25 cellular contexts compared by ENCODE assay signal in genomic region chr14:60964901-60965300, GRCh38. TPM values are rescaled to one million over a fixed set of nuclear protein-coding genes. Genes with fewer than 3 reads are reported as not detected.
A peak's percentile ranks its signal among the peaks of the same experiment; 100 is the strongest.
DNase-seq lines count a peak whose midpoint lies in the region; ATAC-seq and TF ChIP-seq lines count a peak whose summit lies in the region.
"Had no signal": no experiment of that assay in that cellular context is flagged by ENCODE, and none has a peak within 500 bp of the region (broad histone marks: within the 10 kb centered on the region; RNA-seq: fewer than 3 reads in every experiment).

No MANE protein-coding gene starts in this region.

- CTCF ChIA-PET in CD8-positive, alpha-beta memory T cell (lab: Charles Lee): no interaction called here

- H3K27me3 ChIP-seq in adipocyte (replicated peaks; ENCODE audit: control insufficient read depth, insufficient read depth, low read length): no peaks in the 10 kb centered on the region
- H3K27me3 ChIP-seq in left lung: no peaks in the 10 kb centered on the region
- H3K27me3 ChIP-seq in CD8-positive, alpha-beta memory T cell (ENCODE audit: insufficient read depth, low read length, poor library complexity, severe bottlenecking): no peaks in the 10 kb centered on the region
- H3K27me3 ChIP-seq: BE2C, heart right ventricle had no signal

- H3K36me3 ChIP-seq in adipocyte (ENCODE audit: control insufficient read depth, insufficient read depth, low read length, severe bottlenecking): no peaks in the 10 kb centered on the region
- no peaks in the 10 kb centered on the region for H3K36me3 ChIP-seq in left lung
- H3K36me3 ChIP-seq in CD8-positive, alpha-beta memory T cell (ENCODE audit: insufficient read depth, low read length): no peaks in the 10 kb centered on the region
- H3K36me3 ChIP-seq: BE2C, heart right ventricle, left ventricle myocardium inferior had no signal

- intact Hi-C loops in left lung (cut with DNase I): no loop called here

- no peak for TF ChIP-seq CTCF in left lung (IDR thresholded peaks at IDR 0.05)

- peak; percentile 76 for ATAC-seq in left lung
- ATAC-seq in GM18511 (IDR thresholded peaks at IDR 0.05; ENCODE audit: unreplicated experiment): no peak
- ATAC-seq: naive thymus-derived CD8-positive, alpha-beta T cell; stimulated activated memory B cell treated with anti-CD40 and anti-IgM and Interleukin-4, amounts not matched to agents 10 μg/mL and 1 μg/mL and 100 μg/mL, for 72 hours; T-cell had no signal

- DNase-seq in NCI-H510A treated with DMSO at 0.1 percent for 48 hours (lab: John Stamatoyannopoulos, UW): peak; percentile 34
- DNase-seq in NCI-H510A (lab: John Stamatoyannopoulos, UW): no peak
- DNase-seq in LHCN-M2 (ENCODE audit: low read depth): peak; percentile 30
- DNase-seq in adipocyte (ENCODE audit: low read depth): peak; percentile 28
- DNase-seq in left lung: no peak
- DNase-seq in dedifferentiated amniotic fluid mesenchymal stem cell (ENCODE audit: extremely low spot score): no peak
- no peak for DNase-seq in CD8-positive, alpha-beta memory T cell
- DNase-seq: activated CD4-positive, alpha-beta T cell treated with anti-CD3 and anti-CD28 coated beads for 48 hours; activated naive CD8-positive, alpha-beta T cell treated with anti-CD3 and anti-CD28 coated beads for 36 hours; BE2C; GF-D8; H7; heart right ventricle; Kasumi-1; left ventricle myocardium inferior; naive thymus-derived CD8-positive, alpha-beta T cell; NCI-H1092 treated with DMSO at 0.1 percent for 48 hours; NCI-H1930; NCI-H2227 treated with DMSO at 0.1 percent for 48 hours; SHP77; stimulated activated CD4-positive, alpha-beta T cell treated with anti-CD3 and anti-CD28 coated beads, Interleukin-4, amount 100 ng/mL, for 1 hour; T-cell had no signal

- H3K27me3 Mint-ChIP-seq in CD8-positive, alpha-beta memory T cell: peaks cover 0 to 3% of the 10 kb centered on the region in 2 donors
- H3K27me3 Mint-ChIP-seq: activated naive CD8-positive, alpha-beta T cell treated with anti-CD3 and anti-CD28 coated beads for 36 hours; central memory CD8-positive, alpha-beta T cell; naive thymus-derived CD8-positive, alpha-beta T cell; stimulated activated memory B cell treated with anti-CD40 and anti-IgM and Interleukin-4, amounts not matched to agents 10 μg/mL and 1 μg/mL and 100 μg/mL, for 72 hours; T-cell had no signal

- H3K4me1 ChIP-seq in adipocyte (ENCODE audit: control insufficient read depth, insufficient read depth, low read length): peaks cover 7% of the 10 kb centered on the region
- H3K4me1 ChIP-seq in left lung: no peaks in the 10 kb centered on the region
- no peaks in the 10 kb centered on the region for H3K4me1 ChIP-seq in CD8-positive, alpha-beta memory T cell (ENCODE audit: insufficient read depth, low read length)
- H3K4me1 ChIP-seq: BE2C, heart right ventricle, left ventricle myocardium inferior had no signal

- POLR2A ChIA-PET in CD8-positive, alpha-beta memory T cell (lab: Charles Lee): no interaction called here

- H3K4me3 Mint-ChIP-seq in CD8-positive, alpha-beta memory T cell: no peak overlapping the region
- H3K4me3 Mint-ChIP-seq: activated naive CD8-positive, alpha-beta T cell treated with anti-CD3 and anti-CD28 coated beads for 36 hours; central memory CD8-positive, alpha-beta T cell; naive thymus-derived CD8-positive, alpha-beta T cell; stimulated activated memory B cell treated with anti-CD40 and anti-IgM and Interleukin-4, amounts not matched to agents 10 μg/mL and 1 μg/mL and 100 μg/mL, for 72 hours; T-cell had no signal

- H3K9me3 ChIP-seq in adipocyte (ENCODE audit: control insufficient read depth, low read length) (no peaks in the 10 kb centered on the region), left lung (no peaks in the 10 kb centered on the region)
- H3K9me3 ChIP-seq in CD8-positive, alpha-beta memory T cell (ENCODE audit: low read length): no peaks in the 10 kb centered on the region
- H3K9me3 ChIP-seq: BE2C had no signal

- H3K9ac ChIP-seq in adipocyte (ENCODE audit: low read length): no peak overlapping the region

- no peak overlapping the region for H3K4me3 ChIP-seq in adipocyte (ENCODE audit: low read length)
- H3K4me3 ChIP-seq in left lung: no peak overlapping the region
- no peak overlapping the region for H3K4me3 ChIP-seq in CD8-positive, alpha-beta memory T cell (ENCODE audit: low read length)
- H3K4me3 ChIP-seq: heart right ventricle, left ventricle myocardium inferior had no signal

- no peak overlapping the region for H3K27ac ChIP-seq in left lung
- no peak overlapping the region for H3K27ac ChIP-seq in CD8-positive, alpha-beta memory T cell (ENCODE audit: low read depth, low read length)
- H3K27ac ChIP-seq: heart right ventricle, left ventricle myocardium inferior had no signal

- H3K36me3 Mint-ChIP-seq in CD8-positive, alpha-beta memory T cell: peaks cover 2 to 15% (median 3%) of the 10 kb centered on the region in 3 donors

- peaks cover 0 to 8% (median 4%) of the 10 kb centered on the region in 5 donors for H3K9me3 Mint-ChIP-seq in CD8-positive, alpha-beta memory T cell
- H3K9me3 Mint-ChIP-seq: activated naive CD8-positive, alpha-beta T cell treated with anti-CD3 and anti-CD28 coated beads for 36 hours; central memory CD8-positive, alpha-beta T cell had no signal

- no peak overlapping the region for H3K27ac Mint-ChIP-seq in CD8-positive, alpha-beta memory T cell
- H3K27ac Mint-ChIP-seq: activated naive CD8-positive, alpha-beta T cell treated with anti-CD3 and anti-CD28 coated beads for 36 hours; naive thymus-derived CD8-positive, alpha-beta T cell; stimulated activated memory B cell treated with anti-CD40 and anti-IgM and Interleukin-4, amounts not matched to agents 10 μg/mL and 1 μg/mL and 100 μg/mL, for 72 hours; T-cell had no signal

- H3K4me1 Mint-ChIP-seq in CD8-positive, alpha-beta memory T cell: no peaks in the 10 kb centered on the region
- H3K4me1 Mint-ChIP-seq: naive thymus-derived CD8-positive, alpha-beta T cell; stimulated activated memory B cell treated with anti-CD40 and anti-IgM and Interleukin-4, amounts not matched to agents 10 μg/mL and 1 μg/mL and 100 μg/mL, for 72 hours; T-cell had no signal

RNA-seq across cellular contexts. Expression of gene TRMT5, which starts 16.0 kb away (rescaled TPM):
- total RNA-seq in LHCN-M2 (2014; rRNA removed) (16.2 and 22.0 TPM in 2 replicates), left lung (10 to 100 TPM; 12.4 to 13.3 TPM)
- 5.6 TPM for polyA plus RNA-seq in LHCN-M2 (2012)
- 10 to 100 TPM; 18.1 to 19.1 TPM for total RNA-seq in CD8-positive, alpha-beta memory T cell
- 4.5 TPM for polyA plus RNA-seq in CD8-positive, alpha-beta memory T cell

RNA-seq across cellular contexts. Expression of gene SLC38A6, which starts 16.1 kb away (rescaled TPM):
- total RNA-seq in LHCN-M2 (2014; rRNA removed) (40.3 and 52.4 TPM in 2 replicates), left lung (10 to 100 TPM; 22.4 to 35.2 TPM)
- polyA plus RNA-seq in LHCN-M2 (2012): 22.7 TPM
- total RNA-seq in CD8-positive, alpha-beta memory T cell: 1 to 10 TPM; 5.8 to 7.4 TPM
- 4.1 TPM for polyA plus RNA-seq in CD8-positive, alpha-beta memory T cell

Comparison
In these comparisons a context has a peak if more than half of its experiments do, and no peak if none do; other contexts are left out.
1. DNase-seq: peak in NCI-H510A treated with DMSO at 0.1 percent for 48 hours (single experiment), LHCN-M2 (single experiment) and adipocyte (single experiment); none in NCI-H510A (single experiment), left lung (0 of 2), dedifferentiated amniotic fluid mesenchymal stem cell (single experiment) and CD8-positive, alpha-beta memory T cell (0 of 5).